ENCODE assay signal across 12 cellular contexts in genomic region chr4:184437988-184438774, GRCh38. TPM values are rescaled to one million over a fixed set of nuclear protein-coding genes. Genes with fewer than 3 reads are reported as not detected.
DNase-seq lines count a peak whose midpoint lies in the region; ATAC-seq, FAIRE-seq and TF ChIP-seq lines count a peak whose summit lies in the region.
"Had no signal": no experiment of that assay in that cellular context is flagged by ENCODE, and none has a peak within 500 bp of the region (broad histone marks: within the 10 kb centered on the region; RNA-seq: fewer than 3 reads in every experiment).

No MANE protein-coding gene starts in this region.

- FAIRE-seq in K562 (lab: Jason Lieb, UNC), result no peak
- FAIRE-seq: GM18507, TTC549 had no signal

- intact Hi-C loops in K562 (cut with micrococcal nuclease), result no loop called here

- CTCF ChIA-PET in K562 (lab: Yijun Ruan, JAX; ENCODE audit: low intra/inter-chr PET ratio), result no interaction called here

- TF ChIP-seq CTCF in K562 (IDR thresholded peaks at IDR 0.05 in 2 of 3, conservative IDR thresholded peaks at IDR 0.05 in 1 of 3; ENCODE audit: insufficient read depth in 2 of 3, low read depth in 1 of 3, low read length in 3 of 3) (no peak), upper lobe of left lung (IDR thresholded peaks at IDR 0.05) (peak in 2 of 6 experiments; percentile 12 to 18), suprapubic skin (IDR thresholded peaks at IDR 0.05) (no peak)

- H3K4me3 ChIP-seq in K562, result no peak overlapping the region
- H3K4me3 ChIP-seq in upper lobe of left lung, result no peak overlapping the region
- no peak overlapping the region for H3K4me3 ChIP-seq in suprapubic skin

- no peaks in the 10 kb centered on the region for H3K9me3 Mint-ChIP-seq in activated T-cell treated with anti-CD3 and anti-CD28 coated beads, Interleukin-2, amount 50 U/mL, for 24 hours

- 60% methylated on average over 9 of the region's 12 CpGs for WGBS in K562 (ENCODE audit: insufficient coverage, low coverage, missing lambda C conversion rate)
- WGBS in upper lobe of left lung, 2 donors, result 45 to 53% methylated on average over 12 of the region's 12 CpGs
- WGBS in suprapubic skin, result 71% methylated on average over 12 of the region's 12 CpGs

- no peaks in the 10 kb centered on the region for H3K9me1 ChIP-seq in K562 (ENCODE audit: control insufficient read depth, insufficient read depth, low read length)

- H3K9ac ChIP-seq in K562 (ENCODE audit: insufficient read depth in 1 of 2, low read depth in 2 of 2, low read length in 2 of 2), result no peak overlapping the region

- ATAC-seq in K562 (peak; percentile 48; the same call in 2 of the 3 replicates), upper lobe of left lung (ENCODE audit: low FRiP score in 2 of 2) (peak; percentile 27 to 40)

- no peaks in the 10 kb centered on the region for H3K27me3 ChIP-seq in K562 (ENCODE audit: control insufficient read depth in 2 of 2, insufficient read depth in 2 of 2, low read length in 2 of 2)
- H3K27me3 ChIP-seq in upper lobe of left lung, result no peaks in the 10 kb centered on the region
- H3K27me3 ChIP-seq in suprapubic skin, result no peaks in the 10 kb centered on the region

- H3K4me1 Mint-ChIP-seq in activated T-cell treated with anti-CD3 and anti-CD28 coated beads, Interleukin-2, amount 50 U/mL, for 24 hours (ENCODE audit: low read depth), result peaks cover 77% of the 10 kb centered on the region

- peaks cover 7% of the 10 kb centered on the region for H4K20me1 ChIP-seq in K562 (replicated peaks; ENCODE audit: control insufficient read depth, insufficient read depth, low read length)

- H3K9me3 ChIP-seq in K562 (replicated peaks; ENCODE audit: control insufficient read depth, insufficient read depth, low read depth, low read length) (no peaks in the 10 kb centered on the region), upper lobe of left lung (no peaks in the 10 kb centered on the region), suprapubic skin (no peaks in the 10 kb centered on the region)

- peaks cover 12% of the 10 kb centered on the region for H3K36me3 Mint-ChIP-seq in activated T-cell treated with anti-CD3 and anti-CD28 coated beads, Interleukin-2, amount 50 U/mL, for 24 hours (ENCODE audit: low read depth)

- no peaks in the 10 kb centered on the region for H3K27me3 Mint-ChIP-seq in activated T-cell treated with anti-CD3 and anti-CD28 coated beads, Interleukin-2, amount 50 U/mL, for 24 hours

- no peak for TF ChIP-seq RAD21 in K562 (CRISPR knock-in tag; conservative IDR thresholded peaks at IDR 0.05 in 1 of 2, IDR thresholded peaks at IDR 0.05 in 1 of 2)

- no peak for TF ChIP-seq EP300 in K562 (IDR thresholded peaks at IDR 0.05; ENCODE audit: low read length)
- peak in 1 of 4 donors; percentile 50 for TF ChIP-seq EP300 in upper lobe of left lung (IDR thresholded peaks at IDR 0.05)
- no peak for TF ChIP-seq EP300 in suprapubic skin (IDR thresholded peaks at IDR 0.05)

- BruUV-seq in K562 (replicated peaks; lab: Mats Ljungman, UMichigan), result no TSS peak

- in situ Hi-C loops in K562 (cut with MboI), result no loop called here

- H3K27ac ChIP-seq in K562 (ENCODE audit: extremely low read depth, low read depth, low read length) (no peak overlapping the region), upper lobe of left lung (peak overlapping the region; percentile 2 to 59 (median 44)), suprapubic skin (no peak overlapping the region)

- H3K4me3 Mint-ChIP-seq in activated T-cell treated with anti-CD3 and anti-CD28 coated beads, Interleukin-2, amount 50 U/mL, for 24 hours, result no peak overlapping the region

- H3K4me2 ChIP-seq in K562 (ENCODE audit: insufficient read depth, low read length), result no peak overlapping the region

- DNase-seq in activated T-cell treated with anti-CD3 and anti-CD28 coated beads, Interleukin-2, amount 50 U/mL, for 24 hours, result no peak
- DNase-seq in activated T-cell treated with anti-CD3 and anti-CD28 coated beads for 4 hours, result no peak
- DNase-seq in NCI-H2107 treated with DMSO at 0.1 percent for 48 hours (lab: John Stamatoyannopoulos, UW; ENCODE audit: unreplicated experiment), result peak; percentile 68
- DNase-seq in K562 (ENCODE audit: extremely low read depth in 1 of 4, low spot score in 3 of 4), result no peak
- no peak for DNase-seq in upper lobe of left lung
- DNase-seq in putamen (ENCODE audit: low spot score), result no peak
- DNase-seq in activated effector memory CD4-positive, alpha-beta T cell treated with Interleukin-2 at 50 U/mL for 16 hours, result no peak
- DNase-seq in suprapubic skin (ENCODE audit: low spot score in 2 of 2), result no peak
- DNase-seq: foreskin melanocyte, NCI-H226 had no signal

- H3K79me2 ChIP-seq in K562 (ENCODE audit: control insufficient read depth, insufficient read depth, low read length), result no peaks in the 10 kb centered on the region

- POLR2A ChIA-PET in K562 (lab: Yijun Ruan, JAX), result interaction anchor here (0.8 kb wide), 1 partner anchor 10 kb away, joined by 3 read pairs; no protein-coding TSS in a partner anchor

- H3K36me3 ChIP-seq in K562 (ENCODE audit: control insufficient read depth, insufficient read depth, low read length) (no peaks in the 10 kb centered on the region; the same call in 2 of the 3 replicates), upper lobe of left lung (no peaks in the 10 kb centered on the region), suprapubic skin (no peaks in the 10 kb centered on the region)

- TF ChIP-seq POLR2A in K562 (conservative IDR thresholded peaks at IDR 0.05) (no peak), upper lobe of left lung (IDR thresholded peaks at IDR 0.05) (no peak), suprapubic skin (IDR thresholded peaks at IDR 0.05) (no peak)

- H3K4me1 ChIP-seq in K562 (replicated peaks in 1 of 2; ENCODE audit: control insufficient read depth in 2 of 2, insufficient read depth in 2 of 2, low read length in 2 of 2) (peaks cover 3 to 4% of the 10 kb centered on the region in 2 experiments; a peak in 3 of 5 replicates), upper lobe of left lung (peaks cover 47 to 71% (median 60%) of the 10 kb centered on the region in 4 donors), suprapubic skin (peaks cover 32% of the 10 kb centered on the region)

- H3K27ac Mint-ChIP-seq in activated T-cell treated with anti-CD3 and anti-CD28 coated beads, Interleukin-2, amount 50 U/mL, for 24 hours, result peak overlapping the region; percentile 63

- H2AFZ ChIP-seq in K562 (ENCODE audit: low read depth, low read length), result no peak overlapping the region

TF ChIP-seq in K562, 482 proteins besides CTCF, POLR2A, EP300 and RAD21:
- TF ChIP-seq RNF2 (IDR thresholded peaks at IDR 0.05), result no peak
- no peak for TF ChIP-seq ZBTB2 (IDR thresholded peaks at IDR 0.05)
- no peak for TF ChIP-seq CBFA2T3 (IDR thresholded peaks at IDR 0.05)
- TF ChIP-seq NEUROD1 (IDR thresholded peaks at IDR 0.05; ENCODE audit: borderline replicate concordance, low read depth, low read length, partially characterized antibody), result no peak
- no peak for TF ChIP-seq FOXK2 (conservative IDR thresholded peaks at IDR 0.05 in 1 of 2, IDR thresholded peaks at IDR 0.05 in 1 of 2; ENCODE audit: low read depth in 2 of 2)
TF ChIP-seq in K562: peak in this region for 0.

RNA-seq across cellular contexts. Expression of gene IRF2, which starts 36.2 kb away (rescaled TPM):
- 15.6 and 19.2 TPM in 2 replicates for total RNA-seq in K562 (2011; cell fraction: chromatin; rRNA removed; ENCODE audit: low replicate concordance)
- total RNA-seq in K562 (2011; cell fraction: nucleolus; rRNA removed), result 10.3 and 10.7 TPM in 2 replicates
- total RNA-seq in K562 (2011; cell fraction: nucleoplasm; rRNA removed), result 10.5 and 12.5 TPM in 2 replicates
- 7.1 and 8.2 TPM in 2 replicates for total RNA-seq in K562 (2014; rRNA removed)
- 12.0 TPM in 2 replicates for total RNA-seq in K562 (2014; rRNA removed; fragmentation: Illumina TruSeq; extraction: Trizol)
- total RNA-seq in K562 (2015; rRNA removed; fragmentation: Illumina TruSeq; extraction: Trizol), result 9.9 and 10.2 TPM in 2 replicates
- total RNA-seq in K562 (2021), result 11.3 and 11.9 TPM in 2 replicates
- 11.3 and 15.3 TPM in 2 replicates for polyA plus RNA-seq in K562 (2011; rRNA removed)
- polyA plus RNA-seq in K562 (2011; cell fraction: cytosol; rRNA removed), result 11.6 and 13.5 TPM in 2 replicates
- polyA plus RNA-seq in K562 (2011; cell fraction: nucleus; rRNA removed), result 9.3 and 12.3 TPM in 2 replicates
- polyA plus RNA-seq in K562 (2012), result 10.6 and 13.8 TPM in 2 replicates
- 12.2 and 14.5 TPM in 2 replicates for polyA plus RNA-seq in K562 (2014; fragmentation: Illumina TruSeq; extraction: Trizol)
- polyA plus RNA-seq in K562 (2014; fragmentation: Nextera tagmentation; extraction: Ambion mirVana), result 10 to 100 TPM in 1 of 2 experiments, 1 to 10 TPM in 1; 8.8 to 17.1 TPM
- 8.4 and 9.4 TPM in 2 replicates for polyA plus RNA-seq in K562 (2014; rRNA removed)
- 18.1 and 18.7 TPM in 2 replicates for polyA minus RNA-seq in K562 (2011; rRNA and poly(A)+ RNA removed)
- 8.7 and 10.5 TPM in 2 replicates for polyA minus RNA-seq in K562 (2011; cell fraction: cytosol; rRNA and poly(A)+ RNA removed)
- polyA minus RNA-seq in K562 (2011; cell fraction: nucleus; rRNA and poly(A)+ RNA removed), result 7.4 and 19.0 TPM in 2 replicates
- 10 to 100 TPM; 25.5 to 46.1 (median 41.7) TPM for total RNA-seq in upper lobe of left lung
- total RNA-seq in suprapubic skin, result 10 to 100 TPM; 27.9 to 38.7 (median 29.9) TPM

Comparison
In these comparisons a context has a peak if more than half of its experiments do, and no peak if none do; other contexts are left out.
1. H3K27ac ChIP-seq: peak in upper lobe of left lung (4 of 4); none in K562 (single experiment) and suprapubic skin (single experiment).